ENCODE assay signal across 8 cellular contexts in the genomic region with DNA sequence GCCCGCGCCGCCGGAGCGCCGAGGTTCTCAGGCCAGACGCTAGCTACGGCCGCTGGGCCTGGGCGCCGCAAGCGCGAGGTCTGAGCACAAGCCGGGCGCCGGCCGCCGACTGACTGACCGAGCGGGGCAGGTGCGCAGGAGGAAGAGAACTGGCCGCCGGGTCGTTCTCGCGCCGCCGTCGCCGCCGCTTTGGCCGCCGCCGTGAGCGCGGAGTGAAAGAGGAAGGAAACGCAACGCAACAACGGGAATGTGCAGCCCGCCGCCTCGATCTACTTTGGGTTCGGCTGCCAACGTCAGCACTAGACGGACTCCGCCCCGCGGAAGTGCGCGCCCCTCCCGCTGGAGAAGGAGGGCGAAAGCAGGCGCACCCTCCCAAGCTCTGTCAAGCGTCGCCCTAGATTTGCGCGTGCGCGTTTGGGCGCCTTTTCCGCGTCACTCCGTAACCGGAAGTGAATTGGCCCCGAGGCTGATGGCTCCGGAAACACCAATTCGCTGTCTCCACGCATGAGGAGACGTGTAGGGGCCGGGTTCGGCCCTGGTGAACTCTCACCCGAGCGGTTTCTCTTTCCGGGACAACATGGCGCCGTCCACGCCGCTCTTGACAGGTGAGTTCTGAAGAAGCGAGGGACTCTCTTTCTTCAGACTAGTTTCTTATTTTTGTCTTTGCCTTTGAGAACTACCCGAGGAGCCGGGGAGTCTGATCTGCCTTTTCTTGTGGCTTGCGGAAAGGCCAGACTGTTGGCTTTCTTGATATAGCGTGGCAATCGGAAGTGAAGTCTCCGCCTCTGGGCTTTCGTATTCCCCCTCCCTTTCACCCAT. TPM values are rescaled to one million over a fixed set of nuclear protein-coding genes. Genes with fewer than 3 reads are reported as not detected.
DNase-seq lines count a peak whose midpoint lies in the region; ATAC-seq and TF ChIP-seq lines count a peak whose summit lies in the region.

Gene EIF2A (plus strand): TSS at position 562 of the 819 bp plus-strand sequence. CDS start 16 bp downstream, at position 578.
Gene SERP1 (minus strand): TSS at position 271 of the 819 bp plus-strand sequence. CDS start 361 bp downstream, outside the sequence.

- POLR2A ChIA-PET in RWPE1 (lab: Yijun Ruan, JAX; ENCODE audit: low non-redundant PET) = interaction anchor here (0.7 to 1.2 kb wide), 2 partner anchors 9 to 48 kb away, joined by 3 to 4 read pairs; no protein-coding TSS in a partner anchor

- no peak for TF ChIP-seq CTCF in LNCaP clone FGC (IDR thresholded peaks at IDR 0.05; ENCODE audit: control insufficient read depth, extremely low read depth, insufficient read depth)
- no peak for TF ChIP-seq CTCF in RWPE1 (conservative IDR thresholded peaks at IDR 0.05; ENCODE audit: low read depth)

- H3K36me3 Mint-ChIP-seq in activated T-helper 17 cell treated with anti-CD3 and anti-CD28 coated beads, Interleukin-2, amount 50 U/mL, for 72 hours (ENCODE audit: low read depth) = peaks cover 93% of the 10 kb centered on the region
- H3K36me3 Mint-ChIP-seq in naive B cell = peaks cover 4 to 8% of the 10 kb centered on the region in 2 donors
- peaks cover 20% of the 10 kb centered on the region for H3K36me3 Mint-ChIP-seq in stimulated activated memory B cell treated with anti-CD40 and anti-IgM and Interleukin-4, amounts not matched to agents 10 μg/mL and 1 μg/mL and 100 μg/mL, for 72 hours

- peak within 1 kb of the TSS; percentile 98 for H3K4me3 ChIP-seq in LNCaP clone FGC (ENCODE audit: low read depth, low read length)

- H3K27ac Mint-ChIP-seq in activated T-helper 17 cell treated with anti-CD3 and anti-CD28 coated beads, Interleukin-2, amount 50 U/mL, for 72 hours = peak within 1 kb of the TSS; percentile 98
- H3K27ac Mint-ChIP-seq in naive B cell = peak within 1 kb of the TSS; percentile 98 to 99 (median 98)
- H3K27ac Mint-ChIP-seq in stimulated activated memory B cell treated with anti-CD40 and anti-IgM and Interleukin-4, amounts not matched to agents 10 μg/mL and 1 μg/mL and 100 μg/mL, for 72 hours = peak within 1 kb of the TSS; percentile 94

- peak; percentile 92 for ATAC-seq in activated T-helper 17 cell treated with anti-CD3 and anti-CD28 coated beads, Interleukin-2, amount 50 U/mL, for 72 hours (replicated peaks)
- peak; percentile 86 to 87 for ATAC-seq in naive B cell (ENCODE audit: low read depth in 2 of 2)
- ATAC-seq in stimulated activated memory B cell treated with anti-CD40 and anti-IgM and Interleukin-4, amounts not matched to agents 10 μg/mL and 1 μg/mL and 100 μg/mL, for 72 hours = peak; percentile 97

- peak within 1 kb of the TSS; percentile 94 for H3K27ac ChIP-seq in RWPE1

- CTCF ChIA-PET in RWPE1 (lab: Yijun Ruan, JAX) = interaction anchor here (0.7 kb wide), 2 partner anchors 25 to 235 kb away, joined by 3 read pairs; no protein-coding TSS in a partner anchor

- no peaks in the 10 kb centered on the region for H3K9me3 Mint-ChIP-seq in activated T-helper 17 cell treated with anti-CD3 and anti-CD28 coated beads, Interleukin-2, amount 50 U/mL, for 72 hours
- H3K9me3 Mint-ChIP-seq in naive B cell = no peaks in the 10 kb centered on the region
- H3K9me3 Mint-ChIP-seq in stimulated activated memory B cell treated with anti-CD40 and anti-IgM and Interleukin-4, amounts not matched to agents 10 μg/mL and 1 μg/mL and 100 μg/mL, for 72 hours = no peaks in the 10 kb centered on the region

- H3K4me3 Mint-ChIP-seq in activated T-helper 17 cell treated with anti-CD3 and anti-CD28 coated beads, Interleukin-2, amount 50 U/mL, for 72 hours = peak within 1 kb of the TSS; percentile 100
- H3K4me3 Mint-ChIP-seq in naive B cell = peak within 1 kb of the TSS; percentile 89 to 100 (median 94)
- peak within 1 kb of the TSS; percentile 92 for H3K4me3 Mint-ChIP-seq in stimulated activated memory B cell treated with anti-CD40 and anti-IgM and Interleukin-4, amounts not matched to agents 10 μg/mL and 1 μg/mL and 100 μg/mL, for 72 hours

- peaks cover 35% of the 10 kb centered on the region for H3K4me1 Mint-ChIP-seq in activated T-helper 17 cell treated with anti-CD3 and anti-CD28 coated beads, Interleukin-2, amount 50 U/mL, for 72 hours
- H3K4me1 Mint-ChIP-seq in naive B cell = peaks cover 31 to 55% (median 45%) of the 10 kb centered on the region in 3 donors
- H3K4me1 Mint-ChIP-seq in stimulated activated memory B cell treated with anti-CD40 and anti-IgM and Interleukin-4, amounts not matched to agents 10 μg/mL and 1 μg/mL and 100 μg/mL, for 72 hours = peaks cover 52% of the 10 kb centered on the region

- no peaks in the 10 kb centered on the region for H3K27me3 Mint-ChIP-seq in activated T-helper 17 cell treated with anti-CD3 and anti-CD28 coated beads, Interleukin-2, amount 50 U/mL, for 72 hours
- H3K27me3 Mint-ChIP-seq in naive B cell = no peaks in the 10 kb centered on the region
- no peaks in the 10 kb centered on the region for H3K27me3 Mint-ChIP-seq in stimulated activated memory B cell treated with anti-CD40 and anti-IgM and Interleukin-4, amounts not matched to agents 10 μg/mL and 1 μg/mL and 100 μg/mL, for 72 hours

- peak; percentile 100 for DNase-seq in Daoy (ENCODE audit: low read depth)
- DNase-seq in GOT3 (lab: John Stamatoyannopoulos, UW) = peak; percentile 98
- peak; percentile 98 for DNase-seq in LNCaP clone FGC (ENCODE audit: low read depth)
- DNase-seq in RWPE1 (ENCODE audit: low spot score) = peak; percentile 95
- peak; percentile 99 for DNase-seq in fibroblast of gingiva (ENCODE audit: low read depth)
- DNase-seq in naive B cell = peak; percentile 100

RNA-seq across cellular contexts. Expression of gene EIF2A, which starts in this region (rescaled TPM):
- 228 and 245 TPM in 2 replicates for total RNA-seq in Daoy (2014; rRNA removed; shearing (Covaris generic))
- total RNA-seq in activated T-helper 17 cell treated with anti-CD3 and anti-CD28 coated beads, Interleukin-2, amount 50 U/mL, for 72 hours = 100 to 1,000 TPM; 126 to 139 TPM
- 10 to 100 TPM; 31.6 to 54.0 (median 42.9) TPM for polyA plus RNA-seq in naive B cell (ENCODE audit: low read depth in 6 of 6)

RNA-seq across cellular contexts. Expression of gene SERP1, which starts in this region (rescaled TPM):
- total RNA-seq in Daoy (2014; rRNA removed; shearing (Covaris generic)) = 375 and 487 TPM in 2 replicates
- 100 to 1,000 TPM in 1 of 2 donors, 10 to 100 TPM in 1; 71.4 to 107 TPM for total RNA-seq in activated T-helper 17 cell treated with anti-CD3 and anti-CD28 coated beads, Interleukin-2, amount 50 U/mL, for 72 hours
- polyA plus RNA-seq in naive B cell (ENCODE audit: low read depth in 6 of 6) = 100 to 1,000 TPM in 4 of 6 donors, 10 to 100 TPM in 2; 82.5 to 115 (median 106) TPM

Comparison
In these comparisons a context has a peak if more than half of its experiments do, and no peak if none do; other contexts are left out.
1. Peak in every context shown above with its lines: DNase-seq, ATAC-seq, H3K4me3 ChIP-seq and H3K27ac ChIP-seq.